Comparison of ENCODE assay signal across 8 cellular contexts in the genomic region with DNA sequence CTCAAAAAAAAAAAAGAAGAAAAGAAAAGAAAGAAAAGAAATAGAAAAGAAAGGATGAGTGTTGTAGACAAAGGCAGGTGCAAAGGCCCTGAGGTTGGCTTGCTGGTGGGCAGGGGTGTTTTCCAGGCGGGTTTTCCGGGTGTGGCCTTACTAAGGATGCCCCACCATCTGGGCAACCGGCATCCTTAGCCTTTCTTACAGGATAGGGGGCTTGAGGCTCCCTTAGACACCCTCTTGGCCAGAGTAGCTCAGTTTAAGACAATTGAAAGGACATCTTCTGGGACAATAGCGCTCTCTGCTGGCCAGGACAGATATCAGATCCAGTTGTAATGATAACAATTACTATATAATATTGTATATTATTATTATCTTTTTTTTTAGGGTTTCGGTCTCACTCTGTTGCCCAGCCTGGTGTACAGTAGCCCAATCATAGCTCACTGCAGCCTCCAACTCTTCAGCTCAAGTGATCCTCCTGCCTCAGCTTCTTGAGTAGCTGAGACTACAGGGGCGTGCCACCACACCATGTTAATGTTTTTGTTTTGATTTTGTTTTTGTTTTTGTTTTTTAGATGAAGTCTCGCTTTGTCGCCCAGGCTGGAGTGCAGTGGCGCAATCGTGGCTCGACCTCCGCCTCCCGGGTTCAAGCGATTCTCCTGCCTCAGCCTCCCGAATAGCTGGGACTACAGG. TPM values are rescaled to one million over a fixed set of nuclear protein-coding genes. Genes with fewer than 3 reads are reported as not detected.
A peak's percentile ranks its signal among the peaks of the same experiment; 100 is the strongest.
DNase-seq lines count a peak whose midpoint lies in the region; ATAC-seq and TF ChIP-seq lines count a peak whose summit lies in the region.

No MANE protein-coding gene starts in this region.

- H3K36me3 Mint-ChIP-seq in activated CD4-positive, alpha-beta memory T cell treated with anti-CD3 and anti-CD28 coated beads for 36 hours: peaks cover 2% of the 10 kb centered on the region
- H3K36me3 Mint-ChIP-seq in effector memory CD8-positive, alpha-beta T cell (ENCODE audit: insufficient read depth): peaks cover 11% of the 10 kb centered on the region

- POLR2A ChIA-PET in AG04450 (lab: Yijun Ruan, JAX): no interaction called here
- POLR2A ChIA-PET in activated CD4-positive, alpha-beta memory T cell treated with anti-CD3 and anti-CD28 coated beads for 36 hours (lab: Charles Lee): interaction anchor here (2.3 kb wide), 1 partner anchor 46 kb away, joined by 8 read pairs; no protein-coding TSS in a partner anchor

- H3K27me3 Mint-ChIP-seq in activated CD4-positive, alpha-beta memory T cell treated with anti-CD3 and anti-CD28 coated beads for 36 hours: peaks cover 13% of the 10 kb centered on the region
- H3K27me3 Mint-ChIP-seq in effector memory CD8-positive, alpha-beta T cell: peaks cover 6 to 9% of the 10 kb centered on the region in 2 donors

- no peak overlapping the region for H3K4me3 ChIP-seq in AG04450 (ENCODE audit: low read depth, low read length)

- TF ChIP-seq CTCF in AG04450 (IDR thresholded peaks at IDR 0.05; ENCODE audit: low read depth, low read length) (peak; percentile 62), omental fat pad (IDR thresholded peaks at IDR 0.05) (no peak)

- H3K4me3 Mint-ChIP-seq in activated CD4-positive, alpha-beta memory T cell treated with anti-CD3 and anti-CD28 coated beads for 36 hours: no peak overlapping the region
- H3K4me3 Mint-ChIP-seq in effector memory CD8-positive, alpha-beta T cell: no peak overlapping the region

- no peaks in the 10 kb centered on the region for H3K9me3 Mint-ChIP-seq in activated CD4-positive, alpha-beta memory T cell treated with anti-CD3 and anti-CD28 coated beads for 36 hours
- no peaks in the 10 kb centered on the region for H3K9me3 Mint-ChIP-seq in effector memory CD8-positive, alpha-beta T cell

- no peaks in the 10 kb centered on the region for H3K27me3 ChIP-seq in AG04450 (ENCODE audit: control insufficient read depth, insufficient read depth, low read length)

- intact Hi-C loops in activated CD4-positive, alpha-beta memory T cell treated with anti-CD3 and anti-CD28 coated beads for 36 hours (cut with micrococcal nuclease): loop anchor here (1.0 to 5.0 kb wide), 4 partner anchors 118 to 192 kb away; a partner anchor contains a TSS

- CTCF ChIA-PET in AG04450 (lab: Charles Lee): interaction anchor here (0.5 to 3.7 kb wide), 35 partner anchors 10 to 548 kb away, joined by 3 to 86 read pairs (median 5); a partner anchor contains a TSS
- CTCF ChIA-PET in activated CD4-positive, alpha-beta memory T cell treated with anti-CD3 and anti-CD28 coated beads for 36 hours (lab: Charles Lee): interaction anchor here (0.6 to 8.7 kb wide), 55 partner anchors 9 to 439 kb away, joined by 3 to 210 read pairs (median 4); a partner anchor contains a TSS

- peak; percentile 14 for ATAC-seq in effector memory CD8-positive, alpha-beta T cell (replicated peaks)
- ATAC-seq in omental fat pad (ENCODE audit: low FRiP score) (no peak), HG02571 (IDR thresholded peaks at IDR 0.05; ENCODE audit: unreplicated experiment) (no peak), GM18498 (IDR thresholded peaks at IDR 0.05; ENCODE audit: unreplicated experiment) (no peak)

- H3K27ac Mint-ChIP-seq in activated CD4-positive, alpha-beta memory T cell treated with anti-CD3 and anti-CD28 coated beads for 36 hours: no peak overlapping the region
- H3K27ac Mint-ChIP-seq in effector memory CD8-positive, alpha-beta T cell: no peak overlapping the region

- peak; percentile 23 for DNase-seq in AG04450 (ENCODE audit: low read depth, low spot score)
- DNase-seq in GM19238 (ENCODE audit: insufficient read length, low spot score): peak; percentile 44
- peak; percentile 63 for DNase-seq in NCI-H748 (lab: John Stamatoyannopoulos, UW; ENCODE audit: unreplicated experiment)
- peak; percentile 78 for DNase-seq in activated CD4-positive, alpha-beta memory T cell treated with anti-CD3 and anti-CD28 coated beads for 36 hours
- peak; percentile 64 to 74 (median 73) for DNase-seq in effector memory CD8-positive, alpha-beta T cell
- DNase-seq in omental fat pad (ENCODE audit: low spot score): peak; percentile 58

- H3K27ac ChIP-seq in AG04450 (ENCODE audit: low read depth, low read length): no peak overlapping the region

- H3K4me1 Mint-ChIP-seq in activated CD4-positive, alpha-beta memory T cell treated with anti-CD3 and anti-CD28 coated beads for 36 hours (ENCODE audit: low read depth): peaks cover 21% of the 10 kb centered on the region
- H3K4me1 Mint-ChIP-seq in effector memory CD8-positive, alpha-beta T cell (ENCODE audit: low read depth in 2 of 2): peaks cover 24 to 25% of the 10 kb centered on the region in 2 donors

- H3K9me3 ChIP-seq in AG04450 (ENCODE audit: control insufficient read depth, insufficient read depth, low read length): no peaks in the 10 kb centered on the region; the same call in 1 of the 2 replicates

RNA-seq across cellular contexts. Expression of a gene that starts 1.4 kb away (rescaled TPM):
- polyA plus RNA-seq in AG04450 (2011; rRNA removed): 19.5 and 25.3 TPM in 2 replicates
- polyA minus RNA-seq in AG04450 (2011; rRNA and poly(A)+ RNA removed): 7.5 and 13.6 TPM in 2 replicates
- 10 to 100 TPM; 43.1 to 47.4 TPM for total RNA-seq in activated CD4-positive, alpha-beta memory T cell treated with anti-CD3 and anti-CD28 coated beads for 36 hours
- 10 to 100 TPM; 25.0 to 40.2 (median 28.9) TPM for total RNA-seq in omental fat pad

RNA-seq across cellular contexts. Expression of a gene that starts 18.1 kb away (rescaled TPM):
- 36.9 and 49.1 TPM in 2 replicates for polyA plus RNA-seq in AG04450 (2011; rRNA removed)
- polyA minus RNA-seq in AG04450 (2011; rRNA and poly(A)+ RNA removed): 126 and 150 TPM in 2 replicates
- 100 to 1,000 TPM; 171 to 173 TPM for total RNA-seq in activated CD4-positive, alpha-beta memory T cell treated with anti-CD3 and anti-CD28 coated beads for 36 hours
- 100 to 1,000 TPM in 2 of 4 donors, 10 to 100 TPM in 2; 76.5 to 135 (median 99.9) TPM for total RNA-seq in omental fat pad

RNA-seq across cellular contexts. Expression of a gene that starts 45.6 kb away (rescaled TPM):
- 143 and 155 TPM in 2 replicates for polyA plus RNA-seq in AG04450 (2011; rRNA removed)
- polyA minus RNA-seq in AG04450 (2011; rRNA and poly(A)+ RNA removed): 123 and 144 TPM in 2 replicates
- total RNA-seq in activated CD4-positive, alpha-beta memory T cell treated with anti-CD3 and anti-CD28 coated beads for 36 hours: 100 to 1,000 TPM; 355 to 357 TPM
- 100 to 1,000 TPM; 101 to 237 (median 120) TPM for total RNA-seq in omental fat pad

Comparison
In these comparisons a context has a peak if more than half of its experiments do, and no peak if none do; other contexts are left out.
1. DNase-seq: peak in every context shown above with its lines; median percentile 78 in activated CD4-positive, alpha-beta memory T cell treated with anti-CD3 and anti-CD28 coated beads for 36 hours; 73 in effector memory CD8-positive, alpha-beta T cell; 63 in NCI-H748; 58 in omental fat pad; 44 in GM19238; 23 in AG04450.